18 cellular contexts compared by ENCODE assay signal in the genomic region with DNA sequence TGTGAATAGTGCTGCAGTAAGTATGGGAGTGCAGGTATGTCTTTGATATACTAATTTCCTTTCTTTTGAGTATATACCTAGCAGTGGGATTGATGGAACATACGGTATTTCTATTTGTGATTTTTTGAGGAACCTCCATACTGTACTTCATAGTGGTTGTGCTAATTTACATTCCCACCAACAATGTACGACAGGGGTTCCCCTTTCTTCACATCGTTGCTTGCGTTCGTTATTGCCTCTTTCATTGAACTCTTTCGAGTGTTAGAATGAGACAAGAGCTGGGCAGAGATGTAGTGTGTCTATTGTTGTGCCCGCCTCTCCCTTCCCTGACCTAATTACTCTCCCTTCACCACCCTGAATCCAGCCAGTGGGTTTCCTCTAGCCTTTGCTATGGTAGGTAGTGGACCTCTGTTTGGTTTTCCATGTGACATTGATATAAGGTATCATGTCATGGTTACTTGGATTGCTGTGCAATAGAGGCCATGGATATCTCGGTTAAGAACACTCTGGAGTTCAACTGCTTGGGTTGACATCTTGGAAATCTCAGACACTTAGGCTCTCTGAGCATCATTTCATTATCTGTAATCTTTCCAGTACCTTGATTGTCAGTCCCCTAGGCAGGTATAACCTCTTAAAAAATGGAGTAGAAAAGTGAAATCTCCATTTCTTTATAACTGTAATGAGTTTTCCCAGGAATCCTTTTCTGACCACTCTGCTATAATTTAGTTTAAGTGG. TPM values are rescaled to one million over a fixed set of nuclear protein-coding genes. Genes with fewer than 3 reads are reported as not detected.
DNase-seq lines count a peak whose midpoint lies in the region; ATAC-seq and TF ChIP-seq lines count a peak whose summit lies in the region.
"Had no signal": no experiment of that assay in that cellular context is flagged by ENCODE, and none has a peak within 500 bp of the region (broad histone marks: within the 10 kb centered on the region; RNA-seq: fewer than 3 reads in every experiment).

No MANE protein-coding gene starts in this region.

- ATAC-seq in memory B cell (ENCODE audit: low read depth) (peak; percentile 98), left colon (no peak)
- peak; percentile 67 for ATAC-seq in stimulated activated memory B cell treated with anti-CD40 and anti-IgM and Interleukin-4, amounts not matched to agents 10 μg/mL and 1 μg/mL and 100 μg/mL, for 72 hours
- ATAC-seq: A549, Right ventricle myocardium inferior had no signal

- no TSS peak for BruUV-seq in Caco-2 (replicated peaks; lab: Mats Ljungman, UMichigan)

- H3K9me3 Mint-ChIP-seq in Caco-2 (ENCODE audit: unreplicated experiment) (peaks cover 20% of the 10 kb centered on the region), memory B cell (peaks cover 11% of the 10 kb centered on the region)
- peaks cover 11% of the 10 kb centered on the region for H3K9me3 Mint-ChIP-seq in stimulated activated memory B cell treated with anti-CD40 and anti-IgM and Interleukin-4, amounts not matched to agents 10 μg/mL and 1 μg/mL and 100 μg/mL, for 72 hours

- POLR2A ChIA-PET in Caco-2 (lab: Charles Lee), result no interaction called here

- no peak for DNase-seq in Caco-2
- DNase-seq in SK-N-DZ (ENCODE audit: low spot score), result peak; percentile 52
- peak in 1 of 2 donors; percentile 20 for DNase-seq in memory B cell (ENCODE audit: low spot score in 2 of 2)
- no peak for DNase-seq in NCI-H128 (lab: John Stamatoyannopoulos, UW; ENCODE audit: unreplicated experiment)
- DNase-seq in HPDE6-E6E7 (ENCODE audit: extremely low spot score), result no peak
- no peak for DNase-seq in left colon
- DNase-seq: CD4-positive, CD25-positive, alpha-beta regulatory T cell; DMS 273 treated with DMSO at 0.1 percent for 48 hours; DMS79 treated with DMSO at 0.1 percent for 48 hours; H7; IMR-90; NCI-H1092 treated with DMSO at 0.1 percent for 48 hours; NCI-H2029 treated with DMSO at 0.1 percent for 48 hours; NCI-H446; NCI-H526 had no signal

- peaks cover 14% of the 10 kb centered on the region for H3K4me1 Mint-ChIP-seq in Caco-2 (ENCODE audit: low read depth, unreplicated experiment)
- peaks cover 15% of the 10 kb centered on the region for H3K4me1 Mint-ChIP-seq in memory B cell
- H3K4me1 Mint-ChIP-seq in stimulated activated memory B cell treated with anti-CD40 and anti-IgM and Interleukin-4, amounts not matched to agents 10 μg/mL and 1 μg/mL and 100 μg/mL, for 72 hours, result peaks cover 22% of the 10 kb centered on the region

- H3K4me1 ChIP-seq in Caco-2, result peaks cover 29% of the 10 kb centered on the region
- H3K4me1 ChIP-seq: A549 had no signal

- CTCF ChIA-PET in Caco-2 (lab: Charles Lee), result no interaction called here

- no peaks in the 10 kb centered on the region for H3K36me3 ChIP-seq in Caco-2 (ENCODE audit: control insufficient read depth, insufficient read depth, low read length)

- no peak for TF ChIP-seq CTCF in Caco-2 (IDR thresholded peaks at IDR 0.05; ENCODE audit: insufficient read depth in 1 of 2, low read depth in 1 of 2, low read length in 1 of 2, severe bottlenecking in 1 of 2, unreplicated experiment in 1 of 2)

- H3K4me3 Mint-ChIP-seq in Caco-2 (ENCODE audit: unreplicated experiment) (peak overlapping the region; percentile 33), memory B cell (no peak overlapping the region)
- no peak overlapping the region for H3K4me3 Mint-ChIP-seq in stimulated activated memory B cell treated with anti-CD40 and anti-IgM and Interleukin-4, amounts not matched to agents 10 μg/mL and 1 μg/mL and 100 μg/mL, for 72 hours
- H3K4me3 Mint-ChIP-seq: CD4-positive, CD25-positive, alpha-beta regulatory T cell had no signal

- H3K27me3 Mint-ChIP-seq in Caco-2 (ENCODE audit: insufficient read depth, unreplicated experiment) (no peaks in the 10 kb centered on the region), memory B cell (no peaks in the 10 kb centered on the region)
- H3K27me3 Mint-ChIP-seq in stimulated activated memory B cell treated with anti-CD40 and anti-IgM and Interleukin-4, amounts not matched to agents 10 μg/mL and 1 μg/mL and 100 μg/mL, for 72 hours, result no peaks in the 10 kb centered on the region
- H3K27me3 Mint-ChIP-seq: CD4-positive, CD25-positive, alpha-beta regulatory T cell had no signal

- H3K4me3 ChIP-seq in Caco-2 (ENCODE audit: low read depth, low read length), result no peak overlapping the region
- H3K4me3 ChIP-seq: A549 had no signal

- H3K9me3 ChIP-seq in Caco-2, result no peaks in the 10 kb centered on the region

- intact Hi-C loops in Caco-2 (cut with micrococcal nuclease; ENCODE audit: unreplicated experiment) (loop anchor here (1.0 kb wide), 1 partner anchor 54 kb away; no protein-coding TSS in a partner anchor), left colon (cut with DNase I, micrococcal nuclease) (no loop called here)

- no peaks in the 10 kb centered on the region for H3K27me3 ChIP-seq in Caco-2 (replicated peaks; ENCODE audit: control insufficient read depth, insufficient read depth, low read length)

- H3K36me3 Mint-ChIP-seq in Caco-2 (ENCODE audit: insufficient read depth, unreplicated experiment) (peaks cover 34% of the 10 kb centered on the region), memory B cell (peaks cover 27% of the 10 kb centered on the region)
- peaks cover 54% of the 10 kb centered on the region for H3K36me3 Mint-ChIP-seq in stimulated activated memory B cell treated with anti-CD40 and anti-IgM and Interleukin-4, amounts not matched to agents 10 μg/mL and 1 μg/mL and 100 μg/mL, for 72 hours

- H3K27ac Mint-ChIP-seq in Caco-2 (ENCODE audit: unreplicated experiment), result peak overlapping the region; percentile 15
- H3K27ac Mint-ChIP-seq in memory B cell, result no peak overlapping the region
- H3K27ac Mint-ChIP-seq in stimulated activated memory B cell treated with anti-CD40 and anti-IgM and Interleukin-4, amounts not matched to agents 10 μg/mL and 1 μg/mL and 100 μg/mL, for 72 hours, result no peak overlapping the region
- H3K27ac Mint-ChIP-seq: CD4-positive, CD25-positive, alpha-beta regulatory T cell had no signal

RNA-seq across cellular contexts. Expression of a gene that starts 19.5 kb away (rescaled TPM):
- 61.7 and 63.3 TPM in 2 replicates for total RNA-seq in Caco-2 (2022)
- polyA plus RNA-seq in SK-N-DZ (2014; cell fraction: cytosol; rRNA removed), result 203 and 210 TPM in 2 replicates
- 227 and 240 TPM in 2 replicates for polyA plus RNA-seq in SK-N-DZ (2014; cell fraction: nucleus; rRNA removed)
- total RNA-seq in left colon, result 10 to 100 TPM; 40.4 to 42.1 TPM
